14 cellular contexts compared by ENCODE assay signal in genomic region chr9:113509463-113509862, GRCh38. TPM values are rescaled to one million over a fixed set of nuclear protein-coding genes. Genes with fewer than 3 reads are reported as not detected.
DNase-seq lines count a peak whose midpoint lies in the region; ATAC-seq and TF ChIP-seq lines count a peak whose summit lies in the region.
"Had no signal": no experiment of that assay in that cellular context is flagged by ENCODE, and none has a peak within 500 bp of the region (broad histone marks: within the 10 kb centered on the region; RNA-seq: fewer than 3 reads in every experiment).

No MANE protein-coding gene starts in this region.

- H3K9me3 ChIP-seq in MG63: no peaks in the 10 kb centered on the region
- H3K9me3 ChIP-seq in osteoblast (ENCODE audit: low read depth, low read length): no peaks in the 10 kb centered on the region
- no peaks in the 10 kb centered on the region for H3K9me3 ChIP-seq in right lobe of liver

- ATAC-seq in stimulated activated naive CD8-positive, alpha-beta T cell treated with anti-CD3 and anti-CD28 coated beads, Interleukin-15, amount 100 ng/mL, for 72 hours: no peak
- no peak for ATAC-seq in right lobe of liver
- ATAC-seq: HCT116; naive thymus-derived CD4-positive, alpha-beta T cell had no signal

- no peak for TF ChIP-seq POLR2A in right lobe of liver (IDR thresholded peaks at IDR 0.05)

- no peaks in the 10 kb centered on the region for H3K27me3 Mint-ChIP-seq in stimulated activated naive CD8-positive, alpha-beta T cell treated with anti-CD3 and anti-CD28 coated beads, Interleukin-15, amount 100 ng/mL, for 72 hours
- H3K27me3 Mint-ChIP-seq: naive thymus-derived CD4-positive, alpha-beta T cell had no signal

- DNase-seq in EH (ENCODE audit: low read depth): peak; percentile 77
- peak; percentile 80 for DNase-seq in MG63
- peak; percentile 51 for DNase-seq in epidermal melanocyte (ENCODE audit: insufficient read length, low spot score)
- DNase-seq in osteoblast (ENCODE audit: insufficient read length, low spot score, missing footprints): peak; percentile 93
- DNase-seq in stimulated activated naive CD8-positive, alpha-beta T cell treated with anti-CD3 and anti-CD28 coated beads, Interleukin-15, amount 100 ng/mL, for 72 hours: no peak
- DNase-seq in OCI-M2 (lab: John Stamatoyannopoulos, UW; ENCODE audit: unreplicated experiment): no peak
- DNase-seq in right lobe of liver: no peak
- DNase-seq: activated CD4-positive, alpha-beta memory T cell treated with anti-CD3 and anti-CD28 coated beads for 36 hours; COR-L47; naive thymus-derived CD4-positive, alpha-beta T cell; NCI-H2029 treated with DMSO at 0.1 percent for 48 hours; NCI-H69; stimulated activated naive CD4-positive, alpha-beta T cell treated with Interleukin-2 at 50 U/mL for 16 hours had no signal

- TF ChIP-seq CTCF in osteoblast (IDR thresholded peaks at IDR 0.05; ENCODE audit: extremely low read depth, low read depth, low read length): no peak
- no peak for TF ChIP-seq CTCF in right lobe of liver (IDR thresholded peaks at IDR 0.05)

- intact Hi-C loops in right lobe of liver (cut with DNase I): no loop called here

- peaks cover 90% of the 10 kb centered on the region for H3K4me1 Mint-ChIP-seq in stimulated activated naive CD8-positive, alpha-beta T cell treated with anti-CD3 and anti-CD28 coated beads, Interleukin-15, amount 100 ng/mL, for 72 hours

- H3K36me3 ChIP-seq in MG63: no peaks in the 10 kb centered on the region
- no peaks in the 10 kb centered on the region for H3K36me3 ChIP-seq in osteoblast (ENCODE audit: insufficient read depth, low read length)
- peaks cover 0 to 1% (median 0%) of the 10 kb centered on the region in 4 donors for H3K36me3 ChIP-seq in right lobe of liver

- H3K4me1 ChIP-seq in osteoblast (ENCODE audit: insufficient read depth, low read length) (peaks cover 11% of the 10 kb centered on the region), right lobe of liver (peaks cover 0 to 57% (median 23%) of the 10 kb centered on the region in 4 donors)

- no peak overlapping the region for H3K4me3 ChIP-seq in MG63
- H3K4me3 ChIP-seq in osteoblast (ENCODE audit: insufficient read depth, low read length): no peak overlapping the region
- no peak overlapping the region for H3K4me3 ChIP-seq in right lobe of liver

- no peaks in the 10 kb centered on the region for H3K27me3 ChIP-seq in MG63
- H3K27me3 ChIP-seq in osteoblast (ENCODE audit: insufficient read depth, low read length): no peaks in the 10 kb centered on the region
- H3K27me3 ChIP-seq in right lobe of liver: no peaks in the 10 kb centered on the region

- no peaks in the 10 kb centered on the region for H3K9me3 Mint-ChIP-seq in stimulated activated naive CD8-positive, alpha-beta T cell treated with anti-CD3 and anti-CD28 coated beads, Interleukin-15, amount 100 ng/mL, for 72 hours
- H3K9me3 Mint-ChIP-seq: activated CD4-positive, alpha-beta memory T cell treated with anti-CD3 and anti-CD28 coated beads for 36 hours; naive thymus-derived CD4-positive, alpha-beta T cell had no signal

- WGBS in right lobe of liver (ENCODE audit: insufficient coverage, low coverage, low lambda C conversion rate, missing lambda C conversion rate): 83% methylated on average over 7 of the region's 7 CpGs

- H4K20me1 ChIP-seq in osteoblast (ENCODE audit: insufficient read depth, low read length): no peaks in the 10 kb centered on the region

- H3K4me3 Mint-ChIP-seq in stimulated activated naive CD8-positive, alpha-beta T cell treated with anti-CD3 and anti-CD28 coated beads, Interleukin-15, amount 100 ng/mL, for 72 hours: no peak overlapping the region
- H3K4me3 Mint-ChIP-seq: activated CD4-positive, alpha-beta memory T cell treated with anti-CD3 and anti-CD28 coated beads for 36 hours; naive thymus-derived CD4-positive, alpha-beta T cell had no signal

- H3K79me2 ChIP-seq in osteoblast (ENCODE audit: insufficient read depth, low read length): no peaks in the 10 kb centered on the region

- H3K27ac Mint-ChIP-seq in stimulated activated naive CD8-positive, alpha-beta T cell treated with anti-CD3 and anti-CD28 coated beads, Interleukin-15, amount 100 ng/mL, for 72 hours: no peak overlapping the region
- H3K27ac Mint-ChIP-seq: activated CD4-positive, alpha-beta memory T cell treated with anti-CD3 and anti-CD28 coated beads for 36 hours had no signal

- no peak overlapping the region for H3K27ac ChIP-seq in osteoblast (ENCODE audit: low read depth, low read length)
- H3K27ac ChIP-seq in right lobe of liver: no peak overlapping the region

- H2AFZ ChIP-seq in osteoblast (ENCODE audit: low read length): no peak overlapping the region

- no peak overlapping the region for H3K4me2 ChIP-seq in osteoblast (ENCODE audit: insufficient read depth, low read length)

RNA-seq across cellular contexts. Expression of gene RGS3, which starts 45.9 kb away (rescaled TPM):
- 96.9 and 148 TPM in 2 replicates for total RNA-seq in MG63 (2014; rRNA removed; shearing (Covaris generic); ENCODE audit: low replicate concordance)
- total RNA-seq in osteoblast (77.4 and 99.3 TPM in 2 replicates), right lobe of liver (10 to 100 TPM; 19.0 to 60.3 (median 31.0) TPM)

Comparison
In these comparisons a context has a peak if more than half of its experiments do, and no peak if none do; other contexts are left out.
1. DNase-seq: peak in EH (single experiment), MG63 (single experiment), epidermal melanocyte (single experiment) and osteoblast (single experiment); none in stimulated activated naive CD8-positive, alpha-beta T cell treated with anti-CD3 and anti-CD28 coated beads, Interleukin-15, amount 100 ng/mL, for 72 hours (0 of 2), OCI-M2 (single experiment) and right lobe of liver (0 of 3).